In the genomic region with DNA sequence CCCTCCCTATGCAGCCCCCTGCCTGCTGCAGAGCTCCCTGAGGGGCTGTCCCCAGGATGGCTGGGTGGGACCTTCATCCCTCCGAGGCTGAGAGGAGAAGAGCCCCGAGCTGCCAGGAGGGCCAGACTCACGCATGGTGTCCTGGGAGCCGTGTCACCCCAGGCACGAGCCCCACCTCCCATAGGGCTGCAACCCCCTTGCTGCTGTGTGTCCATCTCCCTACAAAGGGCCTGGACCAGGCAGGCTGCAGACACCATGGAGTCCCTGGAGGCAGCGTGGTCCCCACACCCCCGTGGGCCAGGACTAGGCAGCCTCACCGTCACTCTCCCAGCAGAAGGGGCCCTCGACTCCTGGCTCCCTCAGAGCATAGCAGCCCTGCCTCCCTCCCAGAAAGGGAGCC, we compare ENCODE assay signal across 33 cellular contexts. TPM values are rescaled to one million over a fixed set of nuclear protein-coding genes. Genes with fewer than 3 reads are reported as not detected.
DNase-seq lines count a peak whose midpoint lies in the region; ATAC-seq, FAIRE-seq and TF ChIP-seq lines count a peak whose summit lies in the region.
"Had no signal": no experiment of that assay in that cellular context is flagged by ENCODE, and none has a peak within 500 bp of the region (broad histone marks: within the 10 kb centered on the region; RNA-seq: fewer than 3 reads in every experiment).

No MANE protein-coding gene starts in this region.

- H3K9ac ChIP-seq in K562 (ENCODE audit: insufficient read depth in 1 of 2, low read depth in 2 of 2, low read length in 2 of 2) (peak overlapping the region in 1 of 2 experiments; percentile 14; a peak in 1 of 4 replicates), mesenchymal stem cell (ENCODE audit: low read length) (peak overlapping the region; percentile 32)

- H3K18ac ChIP-seq in mesenchymal stem cell (ENCODE audit: low read depth in 1 of 2, low read length in 2 of 2), result no peak overlapping the region

- TF ChIP-seq POLR2A in K562 (conservative IDR thresholded peaks at IDR 0.05), result no peak; the same call in 1 of the 2 replicates

- no peaks in the 10 kb centered on the region for H3K79me2 ChIP-seq in K562 (ENCODE audit: control insufficient read depth, insufficient read depth, low read length)
- H3K79me2 ChIP-seq: hepatocyte had no signal

- H3K27me3 Mint-ChIP-seq in activated naive CD8-positive, alpha-beta T cell treated with anti-CD3 and anti-CD28 coated beads, Interleukin-2, amount 10 ng/mL, durations not matched to agents 7 days and 5 days, result no peaks in the 10 kb centered on the region
- no peaks in the 10 kb centered on the region for H3K27me3 Mint-ChIP-seq in activated naive CD8-positive, alpha-beta T cell treated with anti-CD3 and anti-CD28 coated beads for 36 hours

- no peak overlapping the region for H2AK5ac ChIP-seq in mesenchymal stem cell (ENCODE audit: low read length, severe bottlenecking)

- CTCF ChIA-PET in K562 (lab: Yijun Ruan, JAX; ENCODE audit: low intra/inter-chr PET ratio), result no interaction called here

- H3K4ac ChIP-seq in mesenchymal stem cell (ENCODE audit: low read depth in 1 of 2, low read length in 2 of 2), result no peak overlapping the region

- DNase-seq in activated naive CD8-positive, alpha-beta T cell treated with anti-CD3 and anti-CD28 coated beads, Interleukin-2, amount 10 ng/mL, durations not matched to agents 7 days and 5 days, result no peak
- DNase-seq in activated naive CD8-positive, alpha-beta T cell treated with anti-CD3 and anti-CD28 coated beads for 36 hours, result no peak
- DNase-seq in K562 (ENCODE audit: extremely low read depth in 1 of 4, low spot score in 3 of 4) (no peak), mesenchymal stem cell (no peak), substantia nigra (lab: John Stamatoyannopoulos, UW) (no peak)
- DNase-seq in stimulated activated CD4-positive, alpha-beta T cell treated with anti-CD3 and anti-CD28 coated beads, Interleukin-4, amount 100 ng/mL, for 4 hours, result no peak
- DNase-seq: 8988T; activated CD4-positive, alpha-beta T cell treated with anti-CD3 and anti-CD28 coated beads, Interleukin-2, amount 50 U/mL, for 4 hours; activated naive CD4-positive, alpha-beta T cell; cerebellar nuclear complex; COR-L47; H7; kidney glomerular epithelial cell; mammary epithelial cell; MV-4-11; NCI-H1436; NCI-H2081 treated with DMSO at 0.1 percent for 48 hours; NCI-H2227 treated with DMSO at 0.1 percent for 48 hours; NCI-H526; PC-9; SHP77; spleen; stimulated activated CD4-positive, alpha-beta T cell treated with anti-CD3 and anti-CD28 coated beads, Interleukin-2, amount 100 ng/mL, for 24 hours; stimulated activated CD8-positive, alpha-beta memory T cell treated with anti-CD3 and anti-CD28 coated beads, Interleukin-4, amount 100 ng/mL, for 48 hours; T-helper 2 cell had no signal

- H3K36me3 ChIP-seq in K562 (ENCODE audit: control insufficient read depth, insufficient read depth, low read length), result peaks cover 32% of the 10 kb centered on the region; the same call in 1 of the 3 replicates
- H3K36me3 ChIP-seq in mesenchymal stem cell (ENCODE audit: control insufficient read depth in 1 of 2, insufficient read depth in 2 of 2, low read depth in 1 of 2, low read length in 2 of 2), result peaks cover 18 to 57% of the 10 kb centered on the region in 2 experiments

- H3K27me3 ChIP-seq in K562 (ENCODE audit: control insufficient read depth in 2 of 2, insufficient read depth in 2 of 2, low read length in 2 of 2) (peaks cover 0 to 15% of the 10 kb centered on the region in 2 experiments; a peak in 2 of 5 replicates), mesenchymal stem cell (ENCODE audit: control insufficient read depth in 1 of 2, insufficient read depth in 1 of 2, low read length in 2 of 2) (peaks cover 5 to 24% of the 10 kb centered on the region in 2 experiments)
- H3K27me3 ChIP-seq: hepatocyte, right atrium auricular region, spleen had no signal

- WGBS in K562 (ENCODE audit: insufficient coverage, low coverage, missing lambda C conversion rate), result 54% methylated on average over 9 of the region's 9 CpGs
- 93% methylated on average over 9 of the region's 9 CpGs for WGBS in mesenchymal stem cell

- intact Hi-C loops in K562 (cut with micrococcal nuclease), result no loop called here

- TF ChIP-seq EP300 in K562 (IDR thresholded peaks at IDR 0.05; ENCODE audit: low read length), result no peak

- H3K27ac Mint-ChIP-seq in activated naive CD8-positive, alpha-beta T cell treated with anti-CD3 and anti-CD28 coated beads, Interleukin-2, amount 10 ng/mL, durations not matched to agents 7 days and 5 days, result no peak overlapping the region
- H3K27ac Mint-ChIP-seq in activated naive CD8-positive, alpha-beta T cell treated with anti-CD3 and anti-CD28 coated beads for 36 hours, result no peak overlapping the region

- no peaks in the 10 kb centered on the region for H3K9me3 Mint-ChIP-seq in activated naive CD8-positive, alpha-beta T cell treated with anti-CD3 and anti-CD28 coated beads, Interleukin-2, amount 10 ng/mL, durations not matched to agents 7 days and 5 days
- no peaks in the 10 kb centered on the region for H3K9me3 Mint-ChIP-seq in activated naive CD8-positive, alpha-beta T cell treated with anti-CD3 and anti-CD28 coated beads for 36 hours

- no peak overlapping the region for H2BK15ac ChIP-seq in mesenchymal stem cell (ENCODE audit: low read depth, poor library complexity, severe bottlenecking)

- TF ChIP-seq RAD21 in K562 (CRISPR knock-in tag; conservative IDR thresholded peaks at IDR 0.05 in 1 of 2, IDR thresholded peaks at IDR 0.05 in 1 of 2), result no peak

- no peak for FAIRE-seq in K562 (lab: Jason Lieb, UNC)
- FAIRE-seq: endothelial cell of umbilical vein, frontal cortex, GM12891 had no signal

- peak overlapping the region; percentile 27 for H4K8ac ChIP-seq in mesenchymal stem cell (ENCODE audit: low read length)

- BruUV-seq in K562 (replicated peaks; lab: Mats Ljungman, UMichigan), result no TSS peak

- H3K4me1 Mint-ChIP-seq in activated naive CD8-positive, alpha-beta T cell treated with anti-CD3 and anti-CD28 coated beads, Interleukin-2, amount 10 ng/mL, durations not matched to agents 7 days and 5 days, result no peaks in the 10 kb centered on the region
- no peaks in the 10 kb centered on the region for H3K4me1 Mint-ChIP-seq in activated naive CD8-positive, alpha-beta T cell treated with anti-CD3 and anti-CD28 coated beads for 36 hours

- no peak overlapping the region for H4K91ac ChIP-seq in mesenchymal stem cell (ENCODE audit: low read length)

- H2BK120ac ChIP-seq in mesenchymal stem cell (ENCODE audit: low read depth, low read length), result no peak overlapping the region

- H3K4me3 ChIP-seq in K562 (no peak overlapping the region), mesenchymal stem cell (ENCODE audit: insufficient read depth in 1 of 2, low read depth in 1 of 2, low read length in 2 of 2) (no peak overlapping the region)
- H3K4me3 ChIP-seq: hepatocyte, PC-9, right atrium auricular region, spleen had no signal

- H3K79me1 ChIP-seq in mesenchymal stem cell (replicated peaks; ENCODE audit: low read length, poor library complexity, severe bottlenecking), result no peaks in the 10 kb centered on the region

- H3K4me1 ChIP-seq in K562 (replicated peaks in 1 of 2; ENCODE audit: control insufficient read depth in 2 of 2, insufficient read depth in 2 of 2, low read length in 2 of 2), result peaks cover 0 to 38% of the 10 kb centered on the region in 2 experiments; a peak in 2 of 5 replicates
- no peaks in the 10 kb centered on the region for H3K4me1 ChIP-seq in mesenchymal stem cell (ENCODE audit: control insufficient read depth, insufficient read depth, low read depth, low read length)

- no peak overlapping the region for H2BK5ac ChIP-seq in mesenchymal stem cell (ENCODE audit: low read depth, low read length, poor library complexity, severe bottlenecking)

- H3K14ac ChIP-seq in mesenchymal stem cell (ENCODE audit: low read length in 2 of 2), result no peak overlapping the region

- H2BK12ac ChIP-seq in mesenchymal stem cell (ENCODE audit: low read length in 2 of 2), result no peak overlapping the region

- H3K4me2 ChIP-seq in K562 (ENCODE audit: insufficient read depth, low read length), result no peak overlapping the region
- no peak overlapping the region for H3K4me2 ChIP-seq in mesenchymal stem cell (ENCODE audit: low read length, poor library complexity, severe bottlenecking)
- H3K4me2 ChIP-seq: hepatocyte, PC-9 had no signal

- H3K4me3 Mint-ChIP-seq in activated naive CD8-positive, alpha-beta T cell treated with anti-CD3 and anti-CD28 coated beads, Interleukin-2, amount 10 ng/mL, durations not matched to agents 7 days and 5 days, result no peak overlapping the region
- no peak overlapping the region for H3K4me3 Mint-ChIP-seq in activated naive CD8-positive, alpha-beta T cell treated with anti-CD3 and anti-CD28 coated beads for 36 hours

- H3K27ac ChIP-seq in K562 (ENCODE audit: extremely low read depth, low read depth, low read length), result no peak overlapping the region
- H3K27ac ChIP-seq in mesenchymal stem cell (ENCODE audit: low read length, poor library complexity, severe bottlenecking), result no peak overlapping the region
- peak overlapping the region; percentile 82 for H3K27ac ChIP-seq in substantia nigra (ENCODE audit: low read depth, low read length, poor library complexity, severe bottlenecking)
- H3K27ac ChIP-seq: C4-2B, hepatocyte, PC-9, right atrium auricular region had no signal

- peaks cover 2% of the 10 kb centered on the region for H3K36me3 Mint-ChIP-seq in activated naive CD8-positive, alpha-beta T cell treated with anti-CD3 and anti-CD28 coated beads, Interleukin-2, amount 10 ng/mL, durations not matched to agents 7 days and 5 days
- H3K36me3 Mint-ChIP-seq in activated naive CD8-positive, alpha-beta T cell treated with anti-CD3 and anti-CD28 coated beads for 36 hours, result peaks cover 3% of the 10 kb centered on the region

- H2AFZ ChIP-seq in K562 (ENCODE audit: low read depth, low read length) (no peak overlapping the region), mesenchymal stem cell (ENCODE audit: low read depth, low read length) (no peak overlapping the region)
- H2AFZ ChIP-seq: hepatocyte, PC-9 had no signal

- H3K9me3 ChIP-seq in K562 (replicated peaks; ENCODE audit: control insufficient read depth, insufficient read depth, low read depth, low read length) (no peaks in the 10 kb centered on the region), mesenchymal stem cell (ENCODE audit: control insufficient read depth, low read length) (no peaks in the 10 kb centered on the region)
- H3K9me3 ChIP-seq: right atrium auricular region, spleen had no signal

- peak; percentile 7 for ATAC-seq in activated naive CD8-positive, alpha-beta T cell treated with anti-CD3 and anti-CD28 coated beads, Interleukin-2, amount 10 ng/mL, durations not matched to agents 7 days and 5 days (ENCODE audit: low read depth)
- ATAC-seq in K562, result peak; percentile 39; the same call in 2 of the 3 replicates
- ATAC-seq in GM18909 (IDR thresholded peaks at IDR 0.05; ENCODE audit: poor library complexity, unreplicated experiment), result no peak
- no peak for ATAC-seq in GM18907 (IDR thresholded peaks at IDR 0.05; ENCODE audit: unreplicated experiment)

- no peaks in the 10 kb centered on the region for H3K9me1 ChIP-seq in K562 (ENCODE audit: control insufficient read depth, insufficient read depth, low read length)

- peaks cover 3% of the 10 kb centered on the region; the same call in 1 of the 2 replicates for H4K20me1 ChIP-seq in K562 (replicated peaks; ENCODE audit: control insufficient read depth, insufficient read depth, low read length)

- in situ Hi-C loops in K562 (cut with MboI), result loop anchor here (5.0 kb wide), 1 partner anchor 133 kb away; no protein-coding TSS in a partner anchor

- H3K23ac ChIP-seq in mesenchymal stem cell (ENCODE audit: low read length in 2 of 2), result no peak overlapping the region

- no peak for TF ChIP-seq CTCF in K562 (IDR thresholded peaks at IDR 0.05 in 2 of 3, conservative IDR thresholded peaks at IDR 0.05 in 1 of 3; ENCODE audit: insufficient read depth in 2 of 3, low read depth in 1 of 3, low read length in 3 of 3)

- POLR2A ChIA-PET in activated naive CD8-positive, alpha-beta T cell treated with anti-CD3 and anti-CD28 coated beads, Interleukin-2, amount 10 ng/mL, durations not matched to agents 7 days and 5 days (lab: Charles Lee), result no interaction called here
- POLR2A ChIA-PET in K562 (lab: Yijun Ruan, JAX), result interaction anchor here (0.6 kb wide), 1 partner anchor 132 kb away, joined by 3 read pairs; no protein-coding TSS in a partner anchor

RNA-seq across cellular contexts. Expression of gene SEC16A, which starts 11.2 kb away (rescaled TPM):
- total RNA-seq in activated naive CD8-positive, alpha-beta T cell treated with anti-CD3 and anti-CD28 coated beads, Interleukin-2, amount 10 ng/mL, durations not matched to agents 7 days and 5 days, result 10 to 100 TPM; 88.0 to 90.2 TPM
- 10 to 100 TPM; 69.4 to 71.2 TPM for total RNA-seq in activated naive CD8-positive, alpha-beta T cell treated with anti-CD3 and anti-CD28 coated beads for 36 hours
- total RNA-seq in K562 (2011; cell fraction: chromatin; rRNA removed; ENCODE audit: low replicate concordance), result 131 and 191 TPM in 2 replicates
- total RNA-seq in K562 (2011; cell fraction: nucleolus; rRNA removed), result 87.9 and 99.6 TPM in 2 replicates
- total RNA-seq in K562 (2011; cell fraction: nucleoplasm; rRNA removed), result 87.4 and 93.4 TPM in 2 replicates
- total RNA-seq in K562 (2014; rRNA removed) (17.1 and 20.1 TPM in 2 replicates), K562 (2014; rRNA removed; fragmentation: Illumina TruSeq; extraction: Trizol) (9.1 and 9.3 TPM in 2 replicates), K562 (2015; rRNA removed; fragmentation: Illumina TruSeq; extraction: Trizol) (8.7 and 11.1 TPM in 2 replicates), K562 (2021) (56.1 and 62.8 TPM in 2 replicates)
- polyA plus RNA-seq in K562 (2011; rRNA removed) (14.0 and 25.1 TPM in 2 replicates), K562 (2014; fragmentation: Illumina TruSeq; extraction: Trizol) (44.6 and 47.6 TPM in 2 replicates), K562 (2014; fragmentation: Nextera tagmentation; extraction: Ambion mirVana) (10 to 100 TPM in 1 of 2 experiments, 1 to 10 TPM in 1; 8.3 to 12.0 TPM), K562 (2014; rRNA removed) (30.9 and 32.2 TPM in 2 replicates)
- 14.1 and 19.3 TPM in 2 replicates for polyA plus RNA-seq in K562 (2011; cell fraction: cytosol; rRNA removed)
- polyA plus RNA-seq in K562 (2011; cell fraction: nucleus; rRNA removed), result 83.4 and 92.4 TPM in 2 replicates
- polyA plus RNA-seq in K562 (2012), result 40.9 and 50.7 TPM in 2 replicates
- polyA minus RNA-seq in K562 (2011; rRNA and poly(A)+ RNA removed), result 9.3 and 13.0 TPM in 2 replicates
- 32.1 and 45.6 TPM in 2 replicates for polyA minus RNA-seq in K562 (2011; cell fraction: cytosol; rRNA and poly(A)+ RNA removed)
- 19.7 and 31.5 TPM in 2 replicates for polyA minus RNA-seq in K562 (2011; cell fraction: nucleus; rRNA and poly(A)+ RNA removed)
- 38.4 TPM for polyA plus RNA-seq in mesenchymal stem cell (2013, experiment 1 of 2)
- polyA plus RNA-seq in mesenchymal stem cell (2013, experiment 2 of 2), result 36.6 TPM

RNA-seq across cellular contexts. Expression of gene NOTCH1, which starts 51.8 kb away (rescaled TPM):
- total RNA-seq in activated naive CD8-positive, alpha-beta T cell treated with anti-CD3 and anti-CD28 coated beads, Interleukin-2, amount 10 ng/mL, durations not matched to agents 7 days and 5 days, result 10 to 100 TPM; 67.0 to 70.2 TPM
- 10 to 100 TPM; 48.2 to 51.6 TPM for total RNA-seq in activated naive CD8-positive, alpha-beta T cell treated with anti-CD3 and anti-CD28 coated beads for 36 hours
- total RNA-seq in K562 (2011; cell fraction: chromatin; rRNA removed; ENCODE audit: low replicate concordance), result 19.9 and 65.7 TPM in 2 replicates
- total RNA-seq in K562 (2011; cell fraction: nucleolus; rRNA removed), result 52.4 and 65.7 TPM in 2 replicates
- total RNA-seq in K562 (2011; cell fraction: nucleoplasm; rRNA removed), result 25.2 and 35.0 TPM in 2 replicates
- total RNA-seq in K562 (2014; rRNA removed), result 7.1 and 12.0 TPM in 2 replicates
- 0.69 and 0.73 TPM in 2 replicates for total RNA-seq in K562 (2014; rRNA removed; fragmentation: Illumina TruSeq; extraction: Trizol)
- total RNA-seq in K562 (2015; rRNA removed; fragmentation: Illumina TruSeq; extraction: Trizol), result 2.3 and 2.8 TPM in 2 replicates
- total RNA-seq in K562 (2021), result 26.7 and 31.4 TPM in 2 replicates
- 1.2 and 2.2 TPM in 2 replicates for polyA plus RNA-seq in K562 (2011; rRNA removed)
- polyA plus RNA-seq in K562 (2011; cell fraction: cytosol; rRNA removed), result 2.9 and 4.9 TPM in 2 replicates
- polyA plus RNA-seq in K562 (2011; cell fraction: nucleus; rRNA removed), result 13.3 and 22.9 TPM in 2 replicates
- polyA plus RNA-seq in K562 (2012), result 10.2 and 14.1 TPM in 2 replicates
- 2.6 and 6.3 TPM in 2 replicates for polyA plus RNA-seq in K562 (2014; fragmentation: Illumina TruSeq; extraction: Trizol)
- polyA plus RNA-seq in K562 (2014; fragmentation: Nextera tagmentation; extraction: Ambion mirVana), result under 1 TPM; 0.03 to 0.04 TPM
- polyA plus RNA-seq in K562 (2014; rRNA removed), result 8.2 and 8.6 TPM in 2 replicates
- polyA minus RNA-seq in K562 (2011; rRNA and poly(A)+ RNA removed), result 2.0 and 2.8 TPM in 2 replicates
- polyA minus RNA-seq in K562 (2011; cell fraction: cytosol; rRNA and poly(A)+ RNA removed), result 35.0 and 45.4 TPM in 2 replicates
- polyA minus RNA-seq in K562 (2011; cell fraction: nucleus; rRNA and poly(A)+ RNA removed), result 15.9 and 18.9 TPM in 2 replicates
- polyA plus RNA-seq in mesenchymal stem cell (2013, experiment 1 of 2), result 15.4 TPM
- 13.5 TPM for polyA plus RNA-seq in mesenchymal stem cell (2013, experiment 2 of 2)

RNA-seq across cellular contexts. Expression of gene INPP5E, which starts 54.4 kb away (rescaled TPM):
- 10 to 100 TPM; 22.8 to 23.0 TPM for total RNA-seq in activated naive CD8-positive, alpha-beta T cell treated with anti-CD3 and anti-CD28 coated beads, Interleukin-2, amount 10 ng/mL, durations not matched to agents 7 days and 5 days
- total RNA-seq in activated naive CD8-positive, alpha-beta T cell treated with anti-CD3 and anti-CD28 coated beads for 36 hours, result 10 to 100 TPM; 10.9 to 12.1 TPM
- 37.0 and 74.1 TPM in 2 replicates for total RNA-seq in K562 (2011; cell fraction: chromatin; rRNA removed; ENCODE audit: low replicate concordance)
- 37.7 and 43.0 TPM in 2 replicates for total RNA-seq in K562 (2011; cell fraction: nucleolus; rRNA removed)
- total RNA-seq in K562 (2011; cell fraction: nucleoplasm; rRNA removed), result 29.3 and 32.3 TPM in 2 replicates
- total RNA-seq in K562 (2014; rRNA removed) (8.8 and 11.1 TPM in 2 replicates), K562 (2014; rRNA removed; fragmentation: Illumina TruSeq; extraction: Trizol) (2.5 and 2.9 TPM in 2 replicates), K562 (2015; rRNA removed; fragmentation: Illumina TruSeq; extraction: Trizol) (5.4 and 5.7 TPM in 2 replicates), K562 (2021) (16.3 and 17.4 TPM in 2 replicates)
- polyA plus RNA-seq in K562 (2011; rRNA removed) (4.4 and 6.8 TPM in 2 replicates), K562 (2014; fragmentation: Illumina TruSeq; extraction: Trizol) (4.9 and 8.4 TPM in 2 replicates), K562 (2014; fragmentation: Nextera tagmentation; extraction: Ambion mirVana) (under 1 TPM; 0.38 to 0.56 TPM), K562 (2014; rRNA removed) (14.1 and 15.1 TPM in 2 replicates)
- 4.8 and 9.1 TPM in 2 replicates for polyA plus RNA-seq in K562 (2011; cell fraction: cytosol; rRNA removed)
- 52.4 and 74.6 TPM in 2 replicates for polyA plus RNA-seq in K562 (2011; cell fraction: nucleus; rRNA removed)
- 9.4 and 14.3 TPM in 2 replicates for polyA plus RNA-seq in K562 (2012)
- 1.9 and 2.4 TPM in 2 replicates for polyA minus RNA-seq in K562 (2011; rRNA and poly(A)+ RNA removed)
- polyA minus RNA-seq in K562 (2011; cell fraction: cytosol; rRNA and poly(A)+ RNA removed), result 3.7 and 3.8 TPM in 2 replicates
- 10.7 and 12.0 TPM in 2 replicates for polyA minus RNA-seq in K562 (2011; cell fraction: nucleus; rRNA and poly(A)+ RNA removed)
- 8.2 TPM for polyA plus RNA-seq in mesenchymal stem cell (2013, experiment 1 of 2)
- polyA plus RNA-seq in mesenchymal stem cell (2013, experiment 2 of 2), result 7.7 TPM

Comparison
In these comparisons a context has a peak if more than half of its experiments do, and no peak if none do; other contexts are left out.
1. ATAC-seq: peak in activated naive CD8-positive, alpha-beta T cell treated with anti-CD3 and anti-CD28 coated beads, Interleukin-2, amount 10 ng/mL, durations not matched to agents 7 days and 5 days (single experiment) and K562 (single experiment); none in GM18909 (single experiment) and GM18907 (single experiment).